In the genomic region with DNA sequence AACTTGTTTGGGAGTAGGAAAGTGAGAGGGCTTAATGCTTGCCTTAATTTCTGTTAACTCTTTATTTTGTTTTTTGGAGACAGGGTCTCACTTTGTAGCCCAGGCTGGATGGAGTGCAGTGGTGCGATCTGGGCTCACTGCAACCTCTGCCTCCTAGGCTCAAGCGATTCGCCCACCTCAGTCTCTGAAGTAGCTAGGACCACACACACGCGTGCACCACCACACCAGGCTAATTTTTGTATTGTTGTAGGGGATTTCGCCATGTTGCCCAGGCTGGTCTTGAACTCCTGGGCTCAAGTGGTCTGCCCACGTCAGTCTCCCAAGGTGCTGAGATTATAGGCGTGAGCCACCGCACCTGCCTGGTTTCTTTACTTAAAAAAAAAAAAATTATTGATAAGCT, we compare ENCODE assay signal across 10 cellular contexts. TPM values are rescaled to one million over a fixed set of nuclear protein-coding genes. Genes with fewer than 3 reads are reported as not detected.
DNase-seq lines count a peak whose midpoint lies in the region; TF ChIP-seq lines count a peak whose summit lies in the region.
"Had no signal": no experiment of that assay in that cellular context is flagged by ENCODE, and none has a peak within 500 bp of the region (broad histone marks: within the 10 kb centered on the region; RNA-seq: fewer than 3 reads in every experiment).

No MANE protein-coding gene starts in this region.

- H3K36me3 ChIP-seq in cardiac muscle cell = peaks cover 6% of the 10 kb centered on the region
- peaks cover 10% of the 10 kb centered on the region for H3K36me3 ChIP-seq in iPS-18a (ENCODE audit: control insufficient read depth, low read depth, low read length)
- H3K36me3 ChIP-seq in testis (ENCODE audit: low read depth, missing control alignments) = no peaks in the 10 kb centered on the region
- peaks cover 0 to 13% (median 0%) of the 10 kb centered on the region in 3 donors for H3K36me3 ChIP-seq in tibial nerve

- H3K27ac ChIP-seq in cardiac muscle cell = no peak overlapping the region
- H3K27ac ChIP-seq in iPS-18a (ENCODE audit: low read length) = no peak overlapping the region
- no peak overlapping the region for H3K27ac ChIP-seq in testis
- no peak overlapping the region for H3K27ac ChIP-seq in tibial nerve

- peak overlapping the region; percentile 89 for H3K27ac Mint-ChIP-seq in activated CD4-positive, alpha-beta memory T cell treated with anti-CD3 and anti-CD28 coated beads, Interleukin-2, amount 10 ng/mL, durations not matched to agents 7 days and 5 days

- intact Hi-C loops in cardiac septum (cut with DNase I) (loop anchor here (5.0 kb wide), 2 partner anchors 80 to 120 kb away; a partner anchor contains a TSS), testis (cut with DNase I; ENCODE audit: low total_unique reads) (no loop called here)

- TF ChIP-seq CTCF in cardiac muscle cell (IDR thresholded peaks at IDR 0.05; ENCODE audit: low read depth, low read length) (no peak), testis (IDR thresholded peaks at IDR 0.05) (no peak), tibial nerve (IDR thresholded peaks at IDR 0.05) (no peak)

- H3K9me3 Mint-ChIP-seq in activated CD4-positive, alpha-beta memory T cell treated with anti-CD3 and anti-CD28 coated beads, Interleukin-2, amount 10 ng/mL, durations not matched to agents 7 days and 5 days = no peaks in the 10 kb centered on the region

- H3K4me3 ChIP-seq in cardiac muscle cell (peak overlapping the region; percentile 92), iPS-18a (ENCODE audit: low read length) (peak overlapping the region; percentile 83), testis (no peak overlapping the region), tibial nerve (peak overlapping the region in 1 of 4 donors; percentile 99)

- H3K9ac ChIP-seq in iPS-18a (ENCODE audit: low read length) = no peak overlapping the region

- H3K36me3 Mint-ChIP-seq in activated CD4-positive, alpha-beta memory T cell treated with anti-CD3 and anti-CD28 coated beads, Interleukin-2, amount 10 ng/mL, durations not matched to agents 7 days and 5 days (ENCODE audit: low read depth) = peaks cover 32% of the 10 kb centered on the region

- H3K4me1 Mint-ChIP-seq in activated CD4-positive, alpha-beta memory T cell treated with anti-CD3 and anti-CD28 coated beads, Interleukin-2, amount 10 ng/mL, durations not matched to agents 7 days and 5 days = peaks cover 68% of the 10 kb centered on the region

- H3K9me3 ChIP-seq in cardiac muscle cell (ENCODE audit: low read depth) (no peaks in the 10 kb centered on the region), iPS-18a (ENCODE audit: control insufficient read depth, low read depth, low read length) (no peaks in the 10 kb centered on the region), testis (no peaks in the 10 kb centered on the region), tibial nerve (no peaks in the 10 kb centered on the region)

- CTCF ChIA-PET in activated CD4-positive, alpha-beta memory T cell treated with anti-CD3 and anti-CD28 coated beads, Interleukin-2, amount 10 ng/mL, durations not matched to agents 7 days and 5 days (lab: Charles Lee) = interaction anchor here (1.7 kb wide), 1 partner anchor 17 kb away, joined by 7 read pairs; no protein-coding TSS in a partner anchor

- 65 to 81% methylated on average over 9 of the region's 9 CpGs for whole genome bisulfite sequencing in testis, 2 donors
- WGBS in tibial nerve, 2 donors = 86 to 91% methylated on average over 9 of the region's 9 CpGs

- H3K27me3 ChIP-seq in cardiac muscle cell = peaks cover 10% of the 10 kb centered on the region
- peaks cover 18% of the 10 kb centered on the region for H3K27me3 ChIP-seq in iPS-18a (ENCODE audit: control insufficient read depth, insufficient read depth, low read length)
- no peaks in the 10 kb centered on the region for H3K27me3 ChIP-seq in testis
- H3K27me3 ChIP-seq in tibial nerve = peaks cover 0 to 13% of the 10 kb centered on the region in 2 donors

- H3K4me3 Mint-ChIP-seq in activated CD4-positive, alpha-beta memory T cell treated with anti-CD3 and anti-CD28 coated beads, Interleukin-2, amount 10 ng/mL, durations not matched to agents 7 days and 5 days = peak overlapping the region; percentile 88

- H3K4me1 ChIP-seq in cardiac muscle cell (ENCODE audit: low read depth) (peaks cover 14% of the 10 kb centered on the region), iPS-18a (ENCODE audit: control insufficient read depth, low read depth, low read length) (peaks cover 10% of the 10 kb centered on the region), testis (peaks cover 24% of the 10 kb centered on the region), tibial nerve (peaks cover 0 to 58% (median 30%) of the 10 kb centered on the region in 4 donors)

- TF ChIP-seq POLR2A in testis (IDR thresholded peaks at IDR 0.05) (no peak), tibial nerve (IDR thresholded peaks at IDR 0.05) (no peak)

- DNase-seq in cardiac muscle cell (ENCODE audit: low read depth in 1 of 2, low spot score in 1 of 2) = no peak
- DNase-seq in cardiac septum (ENCODE audit: low spot score) = no peak
- DNase-seq in activated CD4-positive, alpha-beta memory T cell treated with anti-CD3 and anti-CD28 coated beads, Interleukin-2, amount 10 ng/mL, durations not matched to agents 7 days and 5 days = no peak
- peak; percentile 12 for DNase-seq in testis
- no peak for DNase-seq in NCI-H2196 (lab: John Stamatoyannopoulos, UW; ENCODE audit: unreplicated experiment)
- DNase-seq in DMS114 treated with DMSO at 0.1 percent for 48 hours (lab: John Stamatoyannopoulos, UW; ENCODE audit: unreplicated experiment) = no peak
- DNase-seq in tibial nerve (ENCODE audit: low spot score in 2 of 2) = no peak
- DNase-seq: effector memory CD4-positive, alpha-beta T cell; NCI-H446 treated with DMSO at 0.1 percent for 48 hours had no signal

- TF ChIP-seq EP300 in tibial nerve (IDR thresholded peaks at IDR 0.05) = no peak

- H3K27me3 Mint-ChIP-seq in activated CD4-positive, alpha-beta memory T cell treated with anti-CD3 and anti-CD28 coated beads, Interleukin-2, amount 10 ng/mL, durations not matched to agents 7 days and 5 days = peaks cover 12% of the 10 kb centered on the region

- POLR2A ChIA-PET in activated CD4-positive, alpha-beta memory T cell treated with anti-CD3 and anti-CD28 coated beads, Interleukin-2, amount 10 ng/mL, durations not matched to agents 7 days and 5 days (lab: Charles Lee) = interaction anchor here (0.8 to 3.0 kb wide), 3 partner anchors 62 to 72 kb away, joined by 4 to 17 read pairs (median 6); no protein-coding TSS in a partner anchor

RNA-seq across cellular contexts. Expression of a gene that starts 1.9 kb away (rescaled TPM):
- 40.5 and 43.5 TPM in 2 replicates for total RNA-seq in cardiac muscle cell
- 37.3 and 45.0 TPM in 2 replicates for polyA plus RNA-seq in cardiac muscle cell
- 35.3 TPM for total RNA-seq in cardiac septum
- total RNA-seq in activated CD4-positive, alpha-beta memory T cell treated with anti-CD3 and anti-CD28 coated beads, Interleukin-2, amount 10 ng/mL, durations not matched to agents 7 days and 5 days = 10 to 100 TPM; 40.3 to 40.8 TPM
- 10 to 100 TPM; 48.5 to 49.2 TPM for total RNA-seq in testis
- 34.9 TPM for polyA plus RNA-seq in testis (ENCODE audit: insufficient read depth, low read depth, low replicate concordance)
- 10 to 100 TPM; 22.9 to 35.1 (median 28.9) TPM for total RNA-seq in tibial nerve

Comparison
In these comparisons a context has a peak if more than half of its experiments do, and no peak if none do; other contexts are left out.
1. H3K4me3 ChIP-seq: peak in cardiac muscle cell (single experiment) and iPS-18a (single experiment); none in testis (0 of 2).